In the genomic region with DNA sequence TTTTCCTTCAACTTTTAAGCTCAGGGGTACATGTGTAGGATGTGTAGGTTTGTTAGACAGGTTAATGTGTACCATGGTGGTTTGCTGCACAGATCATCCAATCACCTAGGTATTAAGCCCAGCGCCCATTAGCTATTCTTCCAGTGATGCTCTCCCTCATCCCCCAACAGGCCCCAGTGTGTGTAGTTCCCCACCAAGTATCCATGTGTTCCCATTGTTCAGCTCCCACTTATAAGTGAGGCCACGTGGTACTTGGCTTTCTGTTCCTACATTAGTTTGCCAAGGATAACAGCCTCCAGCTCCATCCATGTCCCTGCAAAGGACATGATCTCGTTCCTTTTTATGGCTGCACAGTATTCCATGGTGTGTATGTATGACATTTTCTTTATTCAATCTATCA, we compare ENCODE assay signal across 20 cellular contexts.
"Had no signal": no experiment of that assay in that cellular context is flagged by ENCODE, and none has a peak within 500 bp of the region (broad histone marks: within the 10 kb centered on the region; RNA-seq: fewer than 3 reads in every experiment).

No MANE protein-coding gene starts in this region.

- ATAC-seq: effector memory CD8-positive, alpha-beta T cell; esophagus mucosa; foreskin keratinocyte; gastroesophageal sphincter; left lung; lower lobe of right lung; mucosa of descending colon; naive thymus-derived CD8-positive, alpha-beta T cell had no signal

- H3K4me3 ChIP-seq: colonic mucosa, gastroesophageal sphincter, heart right ventricle, left lung, lower lobe of right lung, mucosa of descending colon had no signal

- DNase-seq: colonic mucosa; cortex of kidney; effector CD8-positive, alpha-beta T cell; effector memory CD8-positive, alpha-beta T cell; endodermal cell; erythroblast; foreskin keratinocyte; heart right ventricle; hippocampal formation; kidney; kidney glomerular epithelial cell; left lung; lower lobe of right lung; mesenchymal stem cell; mucosa of descending colon; naive B cell; naive thymus-derived CD8-positive, alpha-beta T cell had no signal

- H3K9me3 ChIP-seq: colonic mucosa, lower lobe of right lung, mucosa of descending colon had no signal

- H3K27me3 ChIP-seq: colonic mucosa, foreskin keratinocyte, gastroesophageal sphincter, heart right ventricle, left lung had no signal

- H3K36me3 ChIP-seq: colonic mucosa, gastroesophageal sphincter, left lung, lower lobe of right lung had no signal

- H3K27ac ChIP-seq: colonic mucosa, epithelial cell of prostate, foreskin keratinocyte, gastroesophageal sphincter, heart right ventricle, left lung, lower lobe of right lung had no signal

- H3K4me1 ChIP-seq: colonic mucosa, foreskin keratinocyte, gastroesophageal sphincter, left lung, lower lobe of right lung had no signal
